ENCODE assay signal across 13 cellular contexts in the genomic region with DNA sequence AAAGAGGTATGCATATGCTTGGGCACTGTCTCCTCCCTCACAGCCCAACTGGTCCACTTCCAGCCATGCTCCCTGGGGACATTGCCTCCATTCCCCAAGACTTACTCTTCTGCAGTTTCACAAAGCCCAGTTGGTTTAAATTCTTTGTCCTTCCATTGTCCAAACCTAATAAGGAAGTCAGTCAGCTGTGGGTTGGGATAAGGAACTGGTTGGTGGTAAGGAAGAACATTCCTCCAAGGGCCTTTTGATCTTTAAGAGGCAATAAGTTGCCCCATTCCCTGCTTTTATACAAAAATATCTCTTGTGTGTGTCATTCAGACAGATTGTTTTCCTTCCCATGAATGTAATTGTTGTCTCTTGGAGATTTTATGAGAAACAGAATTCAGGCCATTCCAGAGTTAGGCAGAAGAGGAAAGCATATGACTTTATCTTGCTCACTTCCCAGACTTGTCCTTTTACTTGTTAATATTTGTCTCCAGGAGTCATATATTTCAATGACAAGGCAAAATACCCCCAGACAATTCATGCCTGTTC.
DNase-seq lines count a peak whose midpoint lies in the region; ATAC-seq and TF ChIP-seq lines count a peak whose summit lies in the region.
"Had no signal": no experiment of that assay in that cellular context is flagged by ENCODE, and none has a peak within 500 bp of the region (broad histone marks: within the 10 kb centered on the region; RNA-seq: fewer than 3 reads in every experiment).

No MANE protein-coding gene starts in this region.

- no peaks in the 10 kb centered on the region for H3K36me3 ChIP-seq in tibial artery

- no peak overlapping the region for H3K4me3 Mint-ChIP-seq in endothelial cell (ENCODE audit: unreplicated experiment)
- H3K4me3 Mint-ChIP-seq: activated naive CD4-positive, alpha-beta T cell treated with anti-CD3 and anti-CD28 coated beads, Interleukin-2, amount 10 ng/mL, durations not matched to agents 7 days and 5 days; GM23338; immature natural killer cell had no signal

- TF ChIP-seq CTCF in HFF-Myc (IDR thresholded peaks at IDR 0.05; ENCODE audit: low read depth, low read length, missing control alignments) (no peak), foreskin keratinocyte (conservative IDR thresholded peaks at IDR 0.05) (no peak), tibial artery (IDR thresholded peaks at IDR 0.05) (no peak), endothelial cell (IDR thresholded peaks at IDR 0.05; ENCODE audit: unreplicated experiment) (no peak), GM13976 (IDR thresholded peaks at IDR 0.05; ENCODE audit: borderline replicate concordance, control extremely low read depth, extremely low read depth, insufficient read depth, missing control alignments) (no peak)

- peaks cover 0 to 11% (median 0%) of the 10 kb centered on the region in 3 donors for H3K9me3 ChIP-seq in tibial artery

- in situ Hi-C loops in GM13976 (cut with MboI; ENCODE audit: low sequenced_read_pairs, unreplicated experiment): no loop called here

- H3K4me3 ChIP-seq in HFF-Myc (replicated peaks; ENCODE audit: low read depth, low read length) (no peak overlapping the region), tibial artery (no peak overlapping the region)
- H3K4me3 ChIP-seq: GM23338 had no signal

- DNase-seq in HFF-Myc (ENCODE audit: extremely low read depth, low read depth) (peak; percentile 77), amniotic epithelial cell (ENCODE audit: low read depth) (peak; percentile 56), foreskin keratinocyte (peak; percentile 76 to 84), tibial artery (peak in 1 of 2 donors; percentile 81), endothelial cell (ENCODE audit: low spot score) (no peak), GM13976 (ENCODE audit: low spot score) (no peak)
- DNase-seq: activated naive CD4-positive, alpha-beta T cell treated with anti-CD3 and anti-CD28 coated beads, Interleukin-2, amount 10 ng/mL, durations not matched to agents 7 days and 5 days; immature natural killer cell; NCI-H524; nucleus accumbens; stimulated activated CD4-positive, alpha-beta T cell treated with anti-CD3 and anti-CD28 coated beads, Interleukin-4, amount 100 ng/mL, for 1 hour had no signal

- H3K27me3 ChIP-seq in foreskin keratinocyte (no peaks in the 10 kb centered on the region), tibial artery (no peaks in the 10 kb centered on the region)

- H3K27me3 Mint-ChIP-seq in endothelial cell (ENCODE audit: unreplicated experiment): no peaks in the 10 kb centered on the region
- H3K27me3 Mint-ChIP-seq: activated naive CD4-positive, alpha-beta T cell treated with anti-CD3 and anti-CD28 coated beads, Interleukin-2, amount 10 ng/mL, durations not matched to agents 7 days and 5 days had no signal

- no peaks in the 10 kb centered on the region for H3K9me3 Mint-ChIP-seq in endothelial cell (ENCODE audit: unreplicated experiment)
- H3K9me3 Mint-ChIP-seq: activated naive CD4-positive, alpha-beta T cell treated with anti-CD3 and anti-CD28 coated beads, Interleukin-2, amount 10 ng/mL, durations not matched to agents 7 days and 5 days had no signal

- peaks cover 2% of the 10 kb centered on the region for H3K4me1 Mint-ChIP-seq in endothelial cell (ENCODE audit: unreplicated experiment)
- H3K4me1 Mint-ChIP-seq: activated naive CD4-positive, alpha-beta T cell treated with anti-CD3 and anti-CD28 coated beads, Interleukin-2, amount 10 ng/mL, durations not matched to agents 7 days and 5 days; immature natural killer cell had no signal

- intact Hi-C loops in tibial artery (cut with DNase I; ENCODE audit: low total_unique reads): no loop called here

- H3K27ac ChIP-seq in foreskin keratinocyte (peak overlapping the region; percentile 34), tibial artery (peak overlapping the region; percentile 59 to 64)

- ATAC-seq in foreskin keratinocyte: no peak
- no peak for ATAC-seq in GM18519 (IDR thresholded peaks at IDR 0.05; ENCODE audit: low FRiP score, unreplicated experiment)
- ATAC-seq: GM23338 had no signal

- H3K4me1 ChIP-seq in foreskin keratinocyte (no peaks in the 10 kb centered on the region), tibial artery (peaks cover 0 to 42% (median 22%) of the 10 kb centered on the region in 4 donors)

- H3K27ac Mint-ChIP-seq in endothelial cell (ENCODE audit: unreplicated experiment): no peak overlapping the region
- H3K27ac Mint-ChIP-seq: activated naive CD4-positive, alpha-beta T cell treated with anti-CD3 and anti-CD28 coated beads, Interleukin-2, amount 10 ng/mL, durations not matched to agents 7 days and 5 days; GM23338; immature natural killer cell had no signal

- peaks cover 3% of the 10 kb centered on the region for H3K36me3 Mint-ChIP-seq in endothelial cell (ENCODE audit: low read depth, unreplicated experiment)
- H3K36me3 Mint-ChIP-seq: activated naive CD4-positive, alpha-beta T cell treated with anti-CD3 and anti-CD28 coated beads, Interleukin-2, amount 10 ng/mL, durations not matched to agents 7 days and 5 days had no signal

Comparison
In these comparisons a context has a peak if more than half of its experiments do, and no peak if none do; other contexts are left out.
1. DNase-seq: peak in HFF-Myc (single experiment), amniotic epithelial cell (single experiment) and foreskin keratinocyte (2 of 2); none in endothelial cell (single experiment) and GM13976 (single experiment).